Comparison of ENCODE assay signal across 8 cellular contexts in the genomic region with DNA sequence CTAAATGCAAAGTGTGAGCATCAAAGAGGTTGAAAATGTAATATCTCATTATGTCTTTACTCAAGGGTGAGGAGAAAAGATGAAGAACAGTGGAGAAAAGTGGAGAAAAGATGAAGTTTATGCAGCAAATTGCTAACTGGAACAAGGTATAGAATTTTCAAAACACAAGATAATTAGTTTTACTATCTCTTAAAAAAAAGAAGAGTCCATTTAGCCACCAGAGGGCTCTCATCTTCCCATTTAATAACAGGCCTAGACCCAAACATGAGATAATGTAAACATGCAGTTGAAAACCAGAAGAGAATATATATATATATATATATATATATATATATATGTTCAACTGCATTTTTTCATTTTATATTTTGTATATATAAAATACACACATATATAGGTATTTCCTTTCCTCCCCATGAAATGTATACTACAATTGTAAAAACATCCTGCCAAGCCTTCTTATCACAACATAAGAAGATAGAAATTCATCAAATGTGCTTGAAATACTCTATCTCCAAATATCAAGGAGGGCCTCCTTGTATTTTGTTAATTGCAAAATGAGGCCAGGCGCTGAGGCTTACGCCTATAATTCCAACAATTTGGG.
DNase-seq lines count a peak whose midpoint lies in the region; ATAC-seq, FAIRE-seq and TF ChIP-seq lines count a peak whose summit lies in the region.

No MANE protein-coding gene starts in this region.

- H3K9me3 Mint-ChIP-seq in CD14-positive monocyte, result peaks cover 0 to 8% (median 3%) of the 10 kb centered on the region in 7 donors
- no peaks in the 10 kb centered on the region for H3K9me3 Mint-ChIP-seq in activated CD4-positive, alpha-beta memory T cell treated with anti-CD3 and anti-CD28 coated beads for 36 hours

- intact Hi-C loops in CD14-positive monocyte (cut with micrococcal nuclease), result loop anchor here in 1 of 2 donors (5.0 kb wide), 1 partner anchor 42 kb away; no protein-coding TSS in a partner anchor
- intact Hi-C loops in psoas muscle (cut with DNase I), result loop anchor here in 1 of 2 donors (10.0 kb wide), 1 partner anchor 315 kb away; a partner anchor contains a TSS
- intact Hi-C loops in activated CD4-positive, alpha-beta memory T cell treated with anti-CD3 and anti-CD28 coated beads for 36 hours (cut with micrococcal nuclease), result loop anchor here (1.0 kb wide), 1 partner anchor 589 kb away; no protein-coding TSS in a partner anchor

- POLR2A ChIA-PET in activated CD4-positive, alpha-beta memory T cell treated with anti-CD3 and anti-CD28 coated beads for 36 hours (lab: Charles Lee), result no interaction called here

- H3K27me3 Mint-ChIP-seq in CD14-positive monocyte (ENCODE audit: low read depth in 3 of 3), result peaks cover 0 to 2% (median 0%) of the 10 kb centered on the region in 3 donors
- no peaks in the 10 kb centered on the region for H3K27me3 Mint-ChIP-seq in activated CD4-positive, alpha-beta memory T cell treated with anti-CD3 and anti-CD28 coated beads for 36 hours

- CTCF ChIA-PET in activated CD4-positive, alpha-beta memory T cell treated with anti-CD3 and anti-CD28 coated beads for 36 hours (lab: Charles Lee), result interaction anchor here (0.6 to 1.5 kb wide), 9 partner anchors 10 to 905 kb away, joined by 3 to 8 read pairs (median 3); a partner anchor contains a TSS

- 97 to 100% (median 97%) methylated on average over 2 of the region's 2 CpGs for WGBS in psoas muscle, 3 donors

- ATAC-seq in psoas muscle (no peak), GM19395 (IDR thresholded peaks at IDR 0.05; ENCODE audit: unreplicated experiment) (no peak)

- no peak overlapping the region for H3K4me3 Mint-ChIP-seq in CD14-positive monocyte
- no peak overlapping the region for H3K4me3 Mint-ChIP-seq in activated CD4-positive, alpha-beta memory T cell treated with anti-CD3 and anti-CD28 coated beads for 36 hours

- DNase-seq in CD14-positive monocyte (ENCODE audit: low spot score), result no peak
- peak; percentile 35 for DNase-seq in HTR-8/SVneo (ENCODE audit: insufficient read length, low spot score)
- DNase-seq in RKO (ENCODE audit: low spot score), result peak; percentile 78
- peak; percentile 48 to 63 for DNase-seq in erythroblast (lab: John Stamatoyannopoulos, UW)
- no peak for DNase-seq in psoas muscle
- no peak for DNase-seq in activated CD4-positive, alpha-beta memory T cell treated with anti-CD3 and anti-CD28 coated beads for 36 hours
- no peak for DNase-seq in ureter (ENCODE audit: low spot score)

- H3K9me3 ChIP-seq in psoas muscle, result no peaks in the 10 kb centered on the region

- H3K36me3 Mint-ChIP-seq in CD14-positive monocyte, result no peaks in the 10 kb centered on the region
- H3K36me3 Mint-ChIP-seq in activated CD4-positive, alpha-beta memory T cell treated with anti-CD3 and anti-CD28 coated beads for 36 hours, result no peaks in the 10 kb centered on the region

- H3K4me3 ChIP-seq in psoas muscle, result no peak overlapping the region

- H3K36me3 ChIP-seq in psoas muscle (ENCODE audit: insufficient read depth in 1 of 2, low read depth in 1 of 2), result no peaks in the 10 kb centered on the region

- no peak for TF ChIP-seq POLR2A in erythroblast (IDR thresholded peaks at IDR 0.05; ENCODE audit: low read length)

- peaks cover 11% of the 10 kb centered on the region for H3K4me1 Mint-ChIP-seq in CD14-positive monocyte
- peaks cover 10% of the 10 kb centered on the region for H3K4me1 Mint-ChIP-seq in activated CD4-positive, alpha-beta memory T cell treated with anti-CD3 and anti-CD28 coated beads for 36 hours (ENCODE audit: low read depth)

- FAIRE-seq in HTR-8/SVneo (lab: Jason Lieb, UNC), result no peak

- H3K4me1 ChIP-seq in psoas muscle, result no peaks in the 10 kb centered on the region

- H3K27me3 ChIP-seq in psoas muscle (ENCODE audit: insufficient read depth in 3 of 3, low read length in 2 of 3), result no peaks in the 10 kb centered on the region

- TF ChIP-seq CTCF in CD14-positive monocyte (IDR thresholded peaks at IDR 0.05) (peak; percentile 58), psoas muscle (IDR thresholded peaks at IDR 0.05) (peak; percentile 52)

- no peak overlapping the region for H3K27ac ChIP-seq in psoas muscle

- H3K27ac Mint-ChIP-seq in CD14-positive monocyte, result peak overlapping the region in 2 of 7 donors; percentile 22 to 30
- H3K27ac Mint-ChIP-seq in activated CD4-positive, alpha-beta memory T cell treated with anti-CD3 and anti-CD28 coated beads for 36 hours, result no peak overlapping the region

Comparison
In these comparisons a context has a peak if more than half of its experiments do, and no peak if none do; other contexts are left out.
1. DNase-seq: peak in HTR-8/SVneo (single experiment), RKO (single experiment) and erythroblast (2 of 2); none in CD14-positive monocyte (single experiment), psoas muscle (0 of 2), activated CD4-positive, alpha-beta memory T cell treated with anti-CD3 and anti-CD28 coated beads for 36 hours (single experiment) and ureter (single experiment).